Comparison of ENCODE assay signal across 14 cellular contexts in genomic region chr22:19802881-19803735, GRCh38. TPM values are rescaled to one million over a fixed set of nuclear protein-coding genes. Genes with fewer than 3 reads are reported as not detected.
"Had no signal": no experiment of that assay in that cellular context is flagged by ENCODE, and none has a peak within 500 bp of the region (broad histone marks: within the 10 kb centered on the region; RNA-seq: fewer than 3 reads in every experiment).

No MANE protein-coding gene starts in this region.

- H3K4me3 ChIP-seq: esophagus muscularis mucosa, heart left ventricle, prostate gland, sigmoid colon, thoracic aorta, uterus had no signal

- DNase-seq: activated CD4-positive, alpha-beta T cell treated with anti-CD3 and anti-CD28 coated beads, Interleukin-2, amount 50 U/mL, for 1 hour; activated T-cell treated with anti-CD3 and anti-CD28 coated beads for 4 hours; brain microvascular endothelial cell; naive B cell; sigmoid colon; stimulated activated CD4-positive, alpha-beta T cell treated with anti-CD3 and anti-CD28 coated beads, Interleukin-4, amount 100 ng/mL, for 1 hour; stimulated activated naive CD8-positive, alpha-beta T cell treated with anti-CD3 and anti-CD28 coated beads, Interleukin-15, amount 100 ng/mL, for 72 hours; uterus had no signal

- H3K27ac ChIP-seq: brain microvascular endothelial cell, esophagus muscularis mucosa, heart left ventricle, prostate gland, sigmoid colon, thoracic aorta, uterus had no signal

- FAIRE-seq: keratinocyte had no signal

- H3K36me3 ChIP-seq: brain microvascular endothelial cell, heart left ventricle, prostate gland, thoracic aorta, uterus had no signal

- ATAC-seq: heart left ventricle; stimulated activated naive CD8-positive, alpha-beta T cell treated with anti-CD3 and anti-CD28 coated beads, Interleukin-15, amount 100 ng/mL, for 72 hours had no signal

- H3K9me3 ChIP-seq: esophagus muscularis mucosa, heart left ventricle, prostate gland, sigmoid colon, thoracic aorta, uterus had no signal

- H3K27me3 ChIP-seq: brain microvascular endothelial cell, esophagus muscularis mucosa, heart left ventricle, sigmoid colon, uterus had no signal

- H3K4me1 ChIP-seq: sigmoid colon had no signal

RNA-seq across cellular contexts. Expression of gene TBX1, which starts 42.5 kb away (rescaled TPM):
- total RNA-seq: activated CD8-positive, alpha-beta memory T cell treated with anti-CD3 and anti-CD28 coated beads for 36 hours had no signal
